Comparison of ENCODE assay signal across 1 cellular context in the genomic region with DNA sequence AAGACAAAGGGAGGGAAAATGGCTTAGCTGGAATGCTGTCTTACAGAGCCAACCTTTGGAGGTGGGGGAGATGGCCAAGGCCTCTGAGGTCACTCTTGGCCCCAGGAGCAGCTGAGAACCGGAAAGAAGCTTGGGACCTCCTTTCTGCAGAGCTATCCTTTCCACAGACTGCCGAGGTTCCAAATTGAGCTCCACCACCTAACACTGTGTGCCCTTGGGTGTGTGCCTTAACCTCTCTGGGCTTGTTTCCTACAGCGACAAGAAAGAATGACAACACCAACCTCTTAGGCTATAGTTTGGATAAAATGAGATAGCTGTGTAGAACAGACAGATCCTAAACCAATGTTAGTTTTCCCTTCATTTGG.
TF ChIP-seq lines count a peak whose summit lies in the region.

No MANE protein-coding gene starts in this region.

TF ChIP-seq in WTC11, 78 proteins besides CTCF, POLR2A, EP300 and RAD21:
- TF ChIP-seq, protein P1, sequence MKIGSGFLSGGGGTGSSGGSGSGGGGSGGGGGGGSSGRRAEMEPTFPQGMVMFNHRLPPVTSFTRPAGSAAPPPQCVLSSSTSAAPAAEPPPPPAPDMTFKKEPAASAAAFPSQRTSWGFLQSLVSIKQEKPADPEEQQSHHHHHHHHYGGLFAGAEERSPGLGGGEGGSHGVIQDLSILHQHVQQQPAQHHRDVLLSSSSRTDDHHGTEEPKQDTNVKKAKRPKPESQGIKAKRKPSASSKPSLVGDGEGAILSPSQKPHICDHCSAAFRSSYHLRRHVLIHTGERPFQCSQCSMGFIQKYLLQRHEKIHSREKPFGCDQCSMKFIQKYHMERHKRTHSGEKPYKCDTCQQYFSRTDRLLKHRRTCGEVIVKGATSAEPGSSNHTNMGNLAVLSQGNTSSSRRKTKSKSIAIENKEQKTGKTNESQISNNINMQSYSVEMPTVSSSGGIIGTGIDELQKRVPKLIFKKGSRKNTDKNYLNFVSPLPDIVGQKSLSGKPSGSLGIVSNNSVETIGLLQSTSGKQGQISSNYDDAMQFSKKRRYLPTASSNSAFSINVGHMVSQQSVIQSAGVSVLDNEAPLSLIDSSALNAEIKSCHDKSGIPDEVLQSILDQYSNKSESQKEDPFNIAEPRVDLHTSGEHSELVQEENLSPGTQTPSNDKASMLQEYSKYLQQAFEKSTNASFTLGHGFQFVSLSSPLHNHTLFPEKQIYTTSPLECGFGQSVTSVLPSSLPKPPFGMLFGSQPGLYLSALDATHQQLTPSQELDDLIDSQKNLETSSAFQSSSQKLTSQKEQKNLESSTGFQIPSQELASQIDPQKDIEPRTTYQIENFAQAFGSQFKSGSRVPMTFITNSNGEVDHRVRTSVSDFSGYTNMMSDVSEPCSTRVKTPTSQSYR (CRISPR knock-in tag; IDR thresholded peaks at IDR 0.05), result no peak
- TF ChIP-seq PRRX2 (CRISPR knock-in tag; IDR thresholded peaks at IDR 0.05), result no peak
- no peak for TF ChIP-seq HMGXB4 (CRISPR knock-in tag; IDR thresholded peaks at IDR 0.05)
- no peak for TF ChIP-seq JAZF1 (CRISPR knock-in tag; IDR thresholded peaks at IDR 0.05)
- no peak for TF ChIP-seq KAT7 (CRISPR knock-in tag; IDR thresholded peaks at IDR 0.05; ENCODE audit: borderline replicate concordance)
- TF ChIP-seq, protein P2, sequence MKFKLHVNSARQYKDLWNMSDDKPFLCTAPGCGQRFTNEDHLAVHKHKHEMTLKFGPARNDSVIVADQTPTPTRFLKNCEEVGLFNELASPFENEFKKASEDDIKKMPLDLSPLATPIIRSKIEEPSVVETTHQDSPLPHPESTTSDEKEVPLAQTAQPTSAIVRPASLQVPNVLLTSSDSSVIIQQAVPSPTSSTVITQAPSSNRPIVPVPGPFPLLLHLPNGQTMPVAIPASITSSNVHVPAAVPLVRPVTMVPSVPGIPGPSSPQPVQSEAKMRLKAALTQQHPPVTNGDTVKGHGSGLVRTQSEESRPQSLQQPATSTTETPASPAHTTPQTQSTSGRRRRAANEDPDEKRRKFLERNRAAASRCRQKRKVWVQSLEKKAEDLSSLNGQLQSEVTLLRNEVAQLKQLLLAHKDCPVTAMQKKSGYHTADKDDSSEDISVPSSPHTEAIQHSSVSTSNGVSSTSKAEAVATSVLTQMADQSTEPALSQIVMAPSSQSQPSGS (CRISPR knock-in tag; IDR thresholded peaks at IDR 0.05; ENCODE audit: borderline replicate concordance, low read depth), result no peak
- no peak for TF ChIP-seq PRDM15 (CRISPR knock-in tag; IDR thresholded peaks at IDR 0.05)
- TF ChIP-seq TP53 (CRISPR knock-in tag; IDR thresholded peaks at IDR 0.05), result no peak
- no peak for TF ChIP-seq ZNF138 (CRISPR knock-in tag; conservative IDR thresholded peaks at IDR 0.05)
- no peak for TF ChIP-seq CDX4 (CRISPR knock-in tag; IDR thresholded peaks at IDR 0.05; ENCODE audit: borderline replicate concordance)
- no peak for TF ChIP-seq FOXP1 (CRISPR knock-in tag; IDR thresholded peaks at IDR 0.05; ENCODE audit: borderline replicate concordance)
- no peak for TF ChIP-seq ZNF423 (CRISPR knock-in tag; IDR thresholded peaks at IDR 0.05)
- TF ChIP-seq ELF4 (CRISPR knock-in tag; IDR thresholded peaks at IDR 0.05; ENCODE audit: low read depth), result no peak
- no peak for TF ChIP-seq GABPB1 (CRISPR knock-in tag; IDR thresholded peaks at IDR 0.05)
- TF ChIP-seq ZNF416 (CRISPR knock-in tag; IDR thresholded peaks at IDR 0.05), result no peak
- TF ChIP-seq ATF6 (CRISPR knock-in tag; IDR thresholded peaks at IDR 0.05), result no peak
- TF ChIP-seq MLX (CRISPR knock-in tag; IDR thresholded peaks at IDR 0.05), result no peak
- TF ChIP-seq E2F1 (CRISPR knock-in tag; IDR thresholded peaks at IDR 0.05), result no peak
- TF ChIP-seq RORB (CRISPR knock-in tag; IDR thresholded peaks at IDR 0.05), result no peak
TF ChIP-seq in WTC11: peak in this region for 0.
